In genomic region chr16:12455287-12455798, GRCh38 we compare ENCODE assay signal across 8 cellular contexts.
DNase-seq lines count a peak whose midpoint lies in the region; ATAC-seq and TF ChIP-seq lines count a peak whose summit lies in the region.

No MANE protein-coding gene starts in this region.

- H3K4me1 Mint-ChIP-seq in nephron = peaks cover 7% of the 10 kb centered on the region

- no peak for ATAC-seq in GM21528 (IDR thresholded peaks at IDR 0.05; ENCODE audit: low FRiP score, unreplicated experiment)

- DNase-seq in AG10803 (ENCODE audit: low read depth) (peak; percentile 63), H4 (ENCODE audit: low spot score) (peak; percentile 13), NCI-H460 (ENCODE audit: extremely low read depth, low read depth) (peak; percentile 15), fibroblast of the aortic adventitia (ENCODE audit: low read depth) (peak; percentile 46), ureter (ENCODE audit: low spot score) (peak; percentile 56)
- DNase-seq in activated CD8-positive, alpha-beta memory T cell treated with anti-CD3 and anti-CD28 coated beads, Interleukin-2, amount 50 U/mL, for 4 hours = peak; percentile 24

- no peak overlapping the region for H3K4me3 Mint-ChIP-seq in nephron

- H3K4me3 ChIP-seq in AG10803 (ENCODE audit: low read length) (no peak overlapping the region), fibroblast of the aortic adventitia (ENCODE audit: low read depth, low read length) (no peak overlapping the region)

- peaks cover 5% of the 10 kb centered on the region for H3K27me3 Mint-ChIP-seq in nephron (ENCODE audit: low read depth)

- H3K36me3 Mint-ChIP-seq in nephron (ENCODE audit: low read depth) = no peaks in the 10 kb centered on the region

- H3K9me3 Mint-ChIP-seq in nephron = no peaks in the 10 kb centered on the region

- TF ChIP-seq CTCF in AG10803 (conservative IDR thresholded peaks at IDR 0.05; ENCODE audit: low read length) = peak; percentile 87
- TF ChIP-seq CTCF in fibroblast of the aortic adventitia (IDR thresholded peaks at IDR 0.05; ENCODE audit: insufficient read depth, low read length) = peak; percentile 83
- TF ChIP-seq CTCF in nephron (IDR thresholded peaks at IDR 0.05; ENCODE audit: unreplicated experiment in 3 of 3) = peak; percentile 71 to 87 (median 82)

- H3K27ac Mint-ChIP-seq in nephron = no peak overlapping the region

Comparison
In these comparisons a context has a peak if more than half of its experiments do, and no peak if none do; other contexts are left out.
1. DNase-seq: peak in every context shown above with its lines; median percentile 63 in AG10803; 56 in ureter; 46 in fibroblast of the aortic adventitia; 24 in activated CD8-positive, alpha-beta memory T cell treated with anti-CD3 and anti-CD28 coated beads, Interleukin-2, amount 50 U/mL, for 4 hours; 15 in NCI-H460; 13 in H4.